8 cellular contexts compared by ENCODE assay signal in genomic region chr21:34807146-34807880, GRCh38.
A peak's percentile ranks its signal among the peaks of the same experiment; 100 is the strongest.
DNase-seq lines count a peak whose midpoint lies in the region; ATAC-seq and TF ChIP-seq lines count a peak whose summit lies in the region.

No MANE protein-coding gene starts in this region.

- peaks cover 72% of the 10 kb centered on the region for H3K4me1 Mint-ChIP-seq in activated naive CD4-positive, alpha-beta T cell treated with anti-CD3 and anti-CD28 coated beads, Interleukin-2, amount 10 ng/mL, durations not matched to agents 7 days and 5 days

- H3K27me3 ChIP-seq in heart left ventricle = no peaks in the 10 kb centered on the region
- no peaks in the 10 kb centered on the region for H3K27me3 ChIP-seq in Peyer's patch
- H3K27me3 ChIP-seq in left lung = no peaks in the 10 kb centered on the region

- ATAC-seq in heart left ventricle = peak in 3 of 4 donors; percentile 24 to 83 (median 80)
- no peak for ATAC-seq in left ventricle myocardium superior
- peak; percentile 65 for ATAC-seq in left lung

- DNase-seq in heart left ventricle (no peak), left ventricle myocardium superior (no peak), Peyer's patch (peak in 1 of 3 donors; percentile 58), left lung (no peak), NCI-H187 treated with DMSO at 0.1 percent for 48 hours (lab: John Stamatoyannopoulos, UW) (no peak), NCI-H2081 treated with DMSO at 0.1 percent for 48 hours (lab: John Stamatoyannopoulos, UW) (no peak)
- peak; percentile 64 for DNase-seq in activated naive CD4-positive, alpha-beta T cell treated with anti-CD3 and anti-CD28 coated beads, Interleukin-2, amount 10 ng/mL, durations not matched to agents 7 days and 5 days
- peak; percentile 76 for DNase-seq in stimulated activated CD8-positive, alpha-beta memory T cell treated with anti-CD3 and anti-CD28 coated beads, Interleukin-4, amount 100 ng/mL, for 48 hours

- 70 to 83% (median 77%) methylated on average over 7 of the region's 7 CpGs for WGBS in heart left ventricle, 4 donors

- H3K4me3 Mint-ChIP-seq in activated naive CD4-positive, alpha-beta T cell treated with anti-CD3 and anti-CD28 coated beads, Interleukin-2, amount 10 ng/mL, durations not matched to agents 7 days and 5 days = peak overlapping the region; percentile 8

- H3K9me3 ChIP-seq in heart left ventricle (peaks cover 0 to 28% (median 3%) of the 10 kb centered on the region in 12 donors), Peyer's patch (no peaks in the 10 kb centered on the region), left lung (no peaks in the 10 kb centered on the region)

- H3K27me3 Mint-ChIP-seq in activated naive CD4-positive, alpha-beta T cell treated with anti-CD3 and anti-CD28 coated beads, Interleukin-2, amount 10 ng/mL, durations not matched to agents 7 days and 5 days = no peaks in the 10 kb centered on the region

- H3K36me3 ChIP-seq in heart left ventricle (peaks cover 0 to 51% (median 0%) of the 10 kb centered on the region in 9 donors), Peyer's patch (no peaks in the 10 kb centered on the region), left lung (peaks cover 0 to 47% of the 10 kb centered on the region in 2 donors)

- TF ChIP-seq CTCF in heart left ventricle (IDR thresholded peaks at IDR 0.05) = no peak
- TF ChIP-seq CTCF in Peyer's patch (IDR thresholded peaks at IDR 0.05) = no peak
- TF ChIP-seq CTCF in left lung (IDR thresholded peaks at IDR 0.05) = no peak

- H3K36me3 Mint-ChIP-seq in activated naive CD4-positive, alpha-beta T cell treated with anti-CD3 and anti-CD28 coated beads, Interleukin-2, amount 10 ng/mL, durations not matched to agents 7 days and 5 days = peaks cover 40% of the 10 kb centered on the region

- no peak for TF ChIP-seq POLR2A in heart left ventricle (IDR thresholded peaks at IDR 0.05)
- TF ChIP-seq POLR2A in Peyer's patch (IDR thresholded peaks at IDR 0.05) = no peak

- peaks cover 0 to 89% (median 0%) of the 10 kb centered on the region in 12 donors for H3K4me1 ChIP-seq in heart left ventricle
- H3K4me1 ChIP-seq in Peyer's patch = peaks cover 0 to 18% (median 0%) of the 10 kb centered on the region in 4 donors
- peaks cover 0 to 97% of the 10 kb centered on the region in 2 donors for H3K4me1 ChIP-seq in left lung

- H3K9me3 Mint-ChIP-seq in activated naive CD4-positive, alpha-beta T cell treated with anti-CD3 and anti-CD28 coated beads, Interleukin-2, amount 10 ng/mL, durations not matched to agents 7 days and 5 days = peaks cover 4% of the 10 kb centered on the region

- intact Hi-C loops in heart left ventricle (cut with DNase I) = no loop called here
- intact Hi-C loops in left ventricle myocardium superior (cut with micrococcal nuclease) = no loop called here
- intact Hi-C loops in left lung (cut with DNase I) = no loop called here

- peak overlapping the region in 2 of 12 donors; percentile 11 to 28 for H3K27ac ChIP-seq in heart left ventricle
- peak overlapping the region in 3 of 4 donors; percentile 15 to 72 (median 20) for H3K27ac ChIP-seq in Peyer's patch
- peak overlapping the region; percentile 48 to 94 for H3K27ac ChIP-seq in left lung

- peak overlapping the region; percentile 84 for H3K27ac Mint-ChIP-seq in activated naive CD4-positive, alpha-beta T cell treated with anti-CD3 and anti-CD28 coated beads, Interleukin-2, amount 10 ng/mL, durations not matched to agents 7 days and 5 days

- H3K4me3 ChIP-seq in heart left ventricle (no peak overlapping the region), Peyer's patch (no peak overlapping the region), left lung (no peak overlapping the region)

- CTCF ChIA-PET in activated naive CD4-positive, alpha-beta T cell treated with anti-CD3 and anti-CD28 coated beads, Interleukin-2, amount 10 ng/mL, durations not matched to agents 7 days and 5 days (lab: Charles Lee) = interaction anchor here (0.6 to 2.0 kb wide), 5 partner anchors 10 to 592 kb away, joined by 3 to 9 read pairs (median 5); no protein-coding TSS in a partner anchor

Comparison
In these comparisons a context has a peak if more than half of its experiments do, and no peak if none do; other contexts are left out.
1. DNase-seq: peak in activated naive CD4-positive, alpha-beta T cell treated with anti-CD3 and anti-CD28 coated beads, Interleukin-2, amount 10 ng/mL, durations not matched to agents 7 days and 5 days (single experiment) and stimulated activated CD8-positive, alpha-beta memory T cell treated with anti-CD3 and anti-CD28 coated beads, Interleukin-4, amount 100 ng/mL, for 48 hours (single experiment); none in heart left ventricle (0 of 5), left ventricle myocardium superior (single experiment), left lung (0 of 2), NCI-H187 treated with DMSO at 0.1 percent for 48 hours (single experiment) and NCI-H2081 treated with DMSO at 0.1 percent for 48 hours (single experiment).